Comparison of ENCODE assay signal across 1 cellular context in the genomic region with DNA sequence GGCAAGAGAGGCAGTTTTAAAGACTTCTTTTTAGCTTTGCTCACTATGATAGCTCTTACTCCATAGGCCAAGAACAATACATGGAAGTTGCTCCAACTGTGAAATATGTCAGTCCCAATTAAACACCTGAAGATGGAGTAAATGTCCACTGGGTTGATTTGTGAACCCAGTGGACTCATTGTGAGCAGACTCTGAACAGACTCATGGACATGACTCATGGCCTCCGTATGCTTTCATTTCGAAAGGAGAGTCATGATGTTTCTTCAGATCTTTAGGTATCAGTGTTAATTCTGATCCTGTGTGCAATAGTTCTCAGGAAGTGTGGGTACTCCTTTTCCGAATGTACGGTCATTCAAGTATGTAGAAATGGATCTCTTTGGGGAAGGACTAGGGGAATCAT.
TF ChIP-seq lines count a peak whose summit lies in the region.

No MANE protein-coding gene starts in this region.

TF ChIP-seq in H1, 55 proteins besides CTCF, POLR2A, EP300 and RAD21 (continued from another document):
- TF ChIP-seq, protein P1, sequence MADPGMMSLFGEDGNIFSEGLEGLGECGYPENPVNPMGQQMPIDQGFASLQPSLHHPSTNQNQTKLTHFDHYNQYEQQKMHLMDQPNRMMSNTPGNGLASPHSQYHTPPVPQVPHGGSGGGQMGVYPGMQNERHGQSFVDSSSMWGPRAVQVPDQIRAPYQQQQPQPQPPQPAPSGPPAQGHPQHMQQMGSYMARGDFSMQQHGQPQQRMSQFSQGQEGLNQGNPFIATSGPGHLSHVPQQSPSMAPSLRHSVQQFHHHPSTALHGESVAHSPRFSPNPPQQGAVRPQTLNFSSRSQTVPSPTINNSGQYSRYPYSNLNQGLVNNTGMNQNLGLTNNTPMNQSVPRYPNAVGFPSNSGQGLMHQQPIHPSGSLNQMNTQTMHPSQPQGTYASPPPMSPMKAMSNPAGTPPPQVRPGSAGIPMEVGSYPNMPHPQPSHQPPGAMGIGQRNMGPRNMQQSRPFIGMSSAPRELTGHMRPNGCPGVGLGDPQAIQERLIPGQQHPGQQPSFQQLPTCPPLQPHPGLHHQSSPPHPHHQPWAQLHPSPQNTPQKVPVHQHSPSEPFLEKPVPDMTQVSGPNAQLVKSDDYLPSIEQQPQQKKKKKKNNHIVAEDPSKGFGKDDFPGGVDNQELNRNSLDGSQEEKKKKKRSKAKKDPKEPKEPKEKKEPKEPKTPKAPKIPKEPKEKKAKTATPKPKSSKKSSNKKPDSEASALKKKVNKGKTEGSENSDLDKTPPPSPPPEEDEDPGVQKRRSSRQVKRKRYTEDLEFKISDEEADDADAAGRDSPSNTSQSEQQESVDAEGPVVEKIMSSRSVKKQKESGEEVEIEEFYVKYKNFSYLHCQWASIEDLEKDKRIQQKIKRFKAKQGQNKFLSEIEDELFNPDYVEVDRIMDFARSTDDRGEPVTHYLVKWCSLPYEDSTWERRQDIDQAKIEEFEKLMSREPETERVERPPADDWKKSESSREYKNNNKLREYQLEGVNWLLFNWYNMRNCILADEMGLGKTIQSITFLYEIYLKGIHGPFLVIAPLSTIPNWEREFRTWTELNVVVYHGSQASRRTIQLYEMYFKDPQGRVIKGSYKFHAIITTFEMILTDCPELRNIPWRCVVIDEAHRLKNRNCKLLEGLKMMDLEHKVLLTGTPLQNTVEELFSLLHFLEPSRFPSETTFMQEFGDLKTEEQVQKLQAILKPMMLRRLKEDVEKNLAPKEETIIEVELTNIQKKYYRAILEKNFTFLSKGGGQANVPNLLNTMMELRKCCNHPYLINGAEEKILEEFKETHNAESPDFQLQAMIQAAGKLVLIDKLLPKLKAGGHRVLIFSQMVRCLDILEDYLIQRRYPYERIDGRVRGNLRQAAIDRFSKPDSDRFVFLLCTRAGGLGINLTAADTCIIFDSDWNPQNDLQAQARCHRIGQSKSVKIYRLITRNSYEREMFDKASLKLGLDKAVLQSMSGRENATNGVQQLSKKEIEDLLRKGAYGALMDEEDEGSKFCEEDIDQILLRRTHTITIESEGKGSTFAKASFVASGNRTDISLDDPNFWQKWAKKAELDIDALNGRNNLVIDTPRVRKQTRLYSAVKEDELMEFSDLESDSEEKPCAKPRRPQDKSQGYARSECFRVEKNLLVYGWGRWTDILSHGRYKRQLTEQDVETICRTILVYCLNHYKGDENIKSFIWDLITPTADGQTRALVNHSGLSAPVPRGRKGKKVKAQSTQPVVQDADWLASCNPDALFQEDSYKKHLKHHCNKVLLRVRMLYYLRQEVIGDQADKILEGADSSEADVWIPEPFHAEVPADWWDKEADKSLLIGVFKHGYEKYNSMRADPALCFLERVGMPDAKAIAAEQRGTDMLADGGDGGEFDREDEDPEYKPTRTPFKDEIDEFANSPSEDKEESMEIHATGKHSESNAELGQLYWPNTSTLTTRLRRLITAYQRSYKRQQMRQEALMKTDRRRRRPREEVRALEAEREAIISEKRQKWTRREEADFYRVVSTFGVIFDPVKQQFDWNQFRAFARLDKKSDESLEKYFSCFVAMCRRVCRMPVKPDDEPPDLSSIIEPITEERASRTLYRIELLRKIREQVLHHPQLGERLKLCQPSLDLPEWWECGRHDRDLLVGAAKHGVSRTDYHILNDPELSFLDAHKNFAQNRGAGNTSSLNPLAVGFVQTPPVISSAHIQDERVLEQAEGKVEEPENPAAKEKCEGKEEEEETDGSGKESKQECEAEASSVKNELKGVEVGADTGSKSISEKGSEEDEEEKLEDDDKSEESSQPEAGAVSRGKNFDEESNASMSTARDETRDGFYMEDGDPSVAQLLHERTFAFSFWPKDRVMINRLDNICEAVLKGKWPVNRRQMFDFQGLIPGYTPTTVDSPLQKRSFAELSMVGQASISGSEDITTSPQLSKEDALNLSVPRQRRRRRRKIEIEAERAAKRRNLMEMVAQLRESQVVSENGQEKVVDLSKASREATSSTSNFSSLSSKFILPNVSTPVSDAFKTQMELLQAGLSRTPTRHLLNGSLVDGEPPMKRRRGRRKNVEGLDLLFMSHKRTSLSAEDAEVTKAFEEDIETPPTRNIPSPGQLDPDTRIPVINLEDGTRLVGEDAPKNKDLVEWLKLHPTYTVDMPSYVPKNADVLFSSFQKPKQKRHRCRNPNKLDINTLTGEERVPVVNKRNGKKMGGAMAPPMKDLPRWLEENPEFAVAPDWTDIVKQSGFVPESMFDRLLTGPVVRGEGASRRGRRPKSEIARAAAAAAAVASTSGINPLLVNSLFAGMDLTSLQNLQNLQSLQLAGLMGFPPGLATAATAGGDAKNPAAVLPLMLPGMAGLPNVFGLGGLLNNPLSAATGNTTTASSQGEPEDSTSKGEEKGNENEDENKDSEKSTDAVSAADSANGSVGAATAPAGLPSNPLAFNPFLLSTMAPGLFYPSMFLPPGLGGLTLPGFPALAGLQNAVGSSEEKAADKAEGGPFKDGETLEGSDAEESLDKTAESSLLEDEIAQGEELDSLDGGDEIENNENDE (IDR thresholded peaks at IDR 0.05; ENCODE audit: insufficient replicate concordance, low read length) = no peak
- TF ChIP-seq, protein P2, sequence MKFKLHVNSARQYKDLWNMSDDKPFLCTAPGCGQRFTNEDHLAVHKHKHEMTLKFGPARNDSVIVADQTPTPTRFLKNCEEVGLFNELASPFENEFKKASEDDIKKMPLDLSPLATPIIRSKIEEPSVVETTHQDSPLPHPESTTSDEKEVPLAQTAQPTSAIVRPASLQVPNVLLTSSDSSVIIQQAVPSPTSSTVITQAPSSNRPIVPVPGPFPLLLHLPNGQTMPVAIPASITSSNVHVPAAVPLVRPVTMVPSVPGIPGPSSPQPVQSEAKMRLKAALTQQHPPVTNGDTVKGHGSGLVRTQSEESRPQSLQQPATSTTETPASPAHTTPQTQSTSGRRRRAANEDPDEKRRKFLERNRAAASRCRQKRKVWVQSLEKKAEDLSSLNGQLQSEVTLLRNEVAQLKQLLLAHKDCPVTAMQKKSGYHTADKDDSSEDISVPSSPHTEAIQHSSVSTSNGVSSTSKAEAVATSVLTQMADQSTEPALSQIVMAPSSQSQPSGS (IDR thresholded peaks at IDR 0.05; ENCODE audit: low read length) = no peak
- no peak for TF ChIP-seq TEAD4 (IDR thresholded peaks at IDR 0.05; ENCODE audit: low read depth, low read length)
- TF ChIP-seq CBX5 (IDR thresholded peaks at IDR 0.05; ENCODE audit: low read depth, low read length) = no peak
- TF ChIP-seq KDM5A (IDR thresholded peaks at IDR 0.05; ENCODE audit: low read length) = no peak
- TF ChIP-seq EZH2 (IDR thresholded peaks at IDR 0.05; ENCODE audit: low read depth, low read length, severe bottlenecking) = no peak
- TF ChIP-seq RXRA (IDR thresholded peaks at IDR 0.05; ENCODE audit: insufficient read depth, low read depth, low read length) = no peak
